Comparison of ENCODE assay signal across 1 cellular context in genomic region chr13:27403727-27404385, GRCh38.
TF ChIP-seq lines count a peak whose summit lies in the region.

No MANE protein-coding gene starts in this region.

TF ChIP-seq in HepG2, 621 proteins besides CTCF, POLR2A, EP300 and RAD21 (continued from another document and continues in another):
- TF ChIP-seq ZNF281 (CRISPR knock-in tag; IDR thresholded peaks at IDR 0.05; ENCODE audit: borderline replicate concordance) = no peak
- no peak for TF ChIP-seq ZNF207 (IDR thresholded peaks at IDR 0.05; ENCODE audit: borderline replicate concordance)
- TF ChIP-seq NFIB (CRISPR knock-in tag; IDR thresholded peaks at IDR 0.05; ENCODE audit: borderline replicate concordance) = no peak
- TF ChIP-seq SMARCE1 (IDR thresholded peaks at IDR 0.05; ENCODE audit: borderline replicate concordance) = no peak
- TF ChIP-seq ZBTB25 (CRISPR knock-in tag; IDR thresholded peaks at IDR 0.05) = 0 out of 2 replicates have a peak, but pooled peaks have one; percentile 21
- TF ChIP-seq RFX5 (IDR thresholded peaks at IDR 0.05; ENCODE audit: low read depth, low read length) = no peak
- no peak for TF ChIP-seq ZSCAN31 (CRISPR knock-in tag; IDR thresholded peaks at IDR 0.05; ENCODE audit: low read depth)
- TF ChIP-seq ZNF800 (CRISPR knock-in tag; IDR thresholded peaks at IDR 0.05) = no peak
- no peak for TF ChIP-seq RARA (CRISPR knock-in tag; IDR thresholded peaks at IDR 0.05)
- peak; percentile 46 for TF ChIP-seq ISL2 (CRISPR knock-in tag; IDR thresholded peaks at IDR 0.05)
- peak; percentile 64; the same call in 1 of the 2 replicates for TF ChIP-seq ZNF746 (CRISPR knock-in tag; IDR thresholded peaks at IDR 0.05)
- TF ChIP-seq ZNF136 (CRISPR knock-in tag; IDR thresholded peaks at IDR 0.05; ENCODE audit: low read depth) = no peak
- peak; percentile 16; the same call in 1 of the 2 replicates for TF ChIP-seq RXRB (CRISPR knock-in tag; IDR thresholded peaks at IDR 0.05; ENCODE audit: borderline replicate concordance)
- no peak for TF ChIP-seq ELF3 (CRISPR knock-in tag; IDR thresholded peaks at IDR 0.05)
- no peak for TF ChIP-seq ZNF407 (CRISPR knock-in tag; IDR thresholded peaks at IDR 0.05; ENCODE audit: not compliant biosample characterization)
- no peak for TF ChIP-seq HOXA5 (CRISPR knock-in tag; IDR thresholded peaks at IDR 0.05)
- no peak; the same call in 1 of the 2 replicates for TF ChIP-seq TFE3 (CRISPR knock-in tag; IDR thresholded peaks at IDR 0.05)
- no peak for TF ChIP-seq ZBTB8A (CRISPR knock-in tag; IDR thresholded peaks at IDR 0.05; ENCODE audit: borderline replicate concordance, low read depth)
- TF ChIP-seq ZNF143 (CRISPR knock-in tag; IDR thresholded peaks at IDR 0.05) = no peak
- no peak; the same call in 1 of the 2 replicates for TF ChIP-seq MIXL1 (CRISPR knock-in tag; IDR thresholded peaks at IDR 0.05)
- TF ChIP-seq PATZ1 (CRISPR knock-in tag; IDR thresholded peaks at IDR 0.05) = peak; percentile 48; the same call in 1 of the 2 replicates
- TF ChIP-seq ELF1 (CRISPR knock-in tag; IDR thresholded peaks at IDR 0.05) = no peak
- no peak for TF ChIP-seq TFAP4 (IDR thresholded peaks at IDR 0.05; ENCODE audit: borderline replicate concordance, low read depth)
- TF ChIP-seq ZNF569 (CRISPR knock-in tag; IDR thresholded peaks at IDR 0.05; ENCODE audit: borderline replicate concordance) = no peak
- no peak for TF ChIP-seq PAF1 (CRISPR knock-in tag; IDR thresholded peaks at IDR 0.05)
- 0 out of 2 replicates have a peak, but pooled peaks have one; percentile 43 for TF ChIP-seq SMAD3 (CRISPR knock-in tag; IDR thresholded peaks at IDR 0.05)
- no peak for TF ChIP-seq FOSL2 (CRISPR knock-in tag; IDR thresholded peaks at IDR 0.05)
- TF ChIP-seq ZNF276 (CRISPR knock-in tag; IDR thresholded peaks at IDR 0.05; ENCODE audit: low read depth) = peak; percentile 65; the same call in 1 of the 2 replicates
- TF ChIP-seq HDAC6 (IDR thresholded peaks at IDR 0.05; ENCODE audit: low read depth, low read length) = no peak
- no peak for TF ChIP-seq ZNF713 (CRISPR knock-in tag; IDR thresholded peaks at IDR 0.05)
- no peak for TF ChIP-seq ZXDC (CRISPR knock-in tag; IDR thresholded peaks at IDR 0.05)
